Comparison of ENCODE assay signal across 2 cellular contexts in the genomic region with DNA sequence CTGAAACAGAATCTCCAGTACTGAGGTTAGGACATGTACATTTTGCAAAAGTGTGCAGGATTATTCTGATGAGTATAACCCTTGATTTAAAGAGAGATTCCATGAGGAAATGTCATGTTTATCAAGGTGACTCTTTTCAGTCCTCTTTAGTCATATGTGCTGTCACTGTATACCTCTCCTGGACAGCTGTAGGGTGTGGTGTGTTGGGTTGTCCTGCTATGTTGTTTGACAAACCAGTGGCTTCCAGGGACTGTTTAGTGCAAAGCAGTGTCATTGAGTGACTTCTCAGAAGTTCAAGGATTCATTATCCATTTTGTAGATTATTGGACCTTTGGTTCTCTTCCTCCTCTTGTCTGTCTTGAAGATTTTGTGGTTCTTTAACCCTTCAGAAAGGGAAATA.
DNase-seq lines count a peak whose midpoint lies in the region; ATAC-seq and TF ChIP-seq lines count a peak whose summit lies in the region.
"Not testable (repeated sequence)": the region's sequence is repeated elsewhere in the genome, so short reads cannot be mapped to it uniquely, and the experiment has no call there.

No MANE protein-coding gene starts in this region.

- ATAC-seq in left colon, result peak; percentile 61
- peak; percentile 49 for ATAC-seq in mucosa of descending colon

- H3K9me3 ChIP-seq in mucosa of descending colon, result not testable (repeated sequence)

- not testable (repeated sequence) for H3K4me1 ChIP-seq in mucosa of descending colon (ENCODE audit: low read depth)

- TF ChIP-seq CTCF in mucosa of descending colon (IDR thresholded peaks at IDR 0.05), result not testable (repeated sequence)

- H3K36me3 ChIP-seq in mucosa of descending colon (ENCODE audit: low read depth), result not testable (repeated sequence)

- H3K4me3 ChIP-seq in mucosa of descending colon, result not testable (repeated sequence)

- intact Hi-C loops in left colon (cut with DNase I, micrococcal nuclease); mucosa of descending colon (cut with DNase I, micrococcal nuclease): not testable (repeated sequence)

- DNase-seq in left colon, mucosa of descending colon: not testable (repeated sequence)
